13 cellular contexts compared by ENCODE assay signal in genomic region chr7:106952658-106953231, GRCh38.
DNase-seq lines count a peak whose midpoint lies in the region; ATAC-seq, FAIRE-seq and TF ChIP-seq lines count a peak whose summit lies in the region.
"Had no signal": no experiment of that assay in that cellular context is flagged by ENCODE, and none has a peak within 500 bp of the region (broad histone marks: within the 10 kb centered on the region; RNA-seq: fewer than 3 reads in every experiment).

No MANE protein-coding gene starts in this region.

- FAIRE-seq in bronchial epithelial cell (lab: Jason Lieb, UNC) (no peak), small intestine (lab: Jason Lieb, UNC) (no peak)

- ATAC-seq in left lobe of liver, result peak; percentile 65
- no peak for ATAC-seq in GM21381 (IDR thresholded peaks at IDR 0.05; ENCODE audit: unreplicated experiment)
- ATAC-seq: Panc1 had no signal

- H3K4me1 ChIP-seq in small intestine (ENCODE audit: control insufficient read depth in 2 of 2, insufficient read depth in 1 of 2, low read depth in 1 of 2, low read length in 1 of 2) (no peaks in the 10 kb centered on the region), BE2C (no peaks in the 10 kb centered on the region)
- H3K4me1 ChIP-seq: suprapubic skin had no signal

- 31 to 41% (median 32%) methylated on average over 5 of the region's 5 CpGs for WGBS in small intestine, 3 donors

- H3K27ac ChIP-seq in small intestine (ENCODE audit: low read depth in 1 of 2, low read length in 1 of 2), result peak overlapping the region in 1 of 2 donors; percentile 17
- H3K27ac ChIP-seq: epithelial cell of prostate, suprapubic skin had no signal

- TF ChIP-seq CTCF in bronchial epithelial cell (IDR thresholded peaks at IDR 0.05; ENCODE audit: insufficient read depth, low read length, severe bottlenecking) (no peak), BE2C (IDR thresholded peaks at IDR 0.05; ENCODE audit: low read depth, low read length) (no peak)

- H3K9me3 ChIP-seq in small intestine (ENCODE audit: control insufficient read depth, low read depth) (no peaks in the 10 kb centered on the region), BE2C (no peaks in the 10 kb centered on the region; the same call in 1 of the 2 replicates)
- H3K9me3 ChIP-seq: suprapubic skin had no signal

- H3K4me3 ChIP-seq in bronchial epithelial cell (ENCODE audit: low read depth, low read length) (no peak overlapping the region), small intestine (ENCODE audit: low read depth in 1 of 2, low read length in 2 of 2) (no peak overlapping the region), BE2C (ENCODE audit: low read depth, low read length) (no peak overlapping the region)
- H3K4me3 ChIP-seq: suprapubic skin had no signal

- H3K36me3 ChIP-seq in bronchial epithelial cell (ENCODE audit: control insufficient read depth, insufficient read depth, low read length) (no peaks in the 10 kb centered on the region), small intestine (ENCODE audit: control insufficient read depth in 2 of 2, insufficient read depth in 2 of 2, low read length in 2 of 2) (no peaks in the 10 kb centered on the region), BE2C (no peaks in the 10 kb centered on the region)
- H3K36me3 ChIP-seq: suprapubic skin had no signal

- DNase-seq in MV-4-11 (lab: John Stamatoyannopoulos, UW), result peak; percentile 71
- peak; percentile 22 for DNase-seq in bronchial epithelial cell (ENCODE audit: low read depth)
- DNase-seq in left lobe of liver (ENCODE audit: low spot score), result no peak
- DNase-seq in small intestine, result peak; percentile 3
- no peak for DNase-seq in BE2C
- no peak for DNase-seq in NOMO-1 (lab: John Stamatoyannopoulos, UW; ENCODE audit: unreplicated experiment in 2 of 2)
- DNase-seq: activated CD4-positive, alpha-beta memory T cell treated with anti-CD3 and anti-CD28 coated beads, Interleukin-2, amount 10 ng/mL, durations not matched to agents 7 days and 5 days; activated naive CD4-positive, alpha-beta T cell; T-helper 2 cell had no signal

- H3K27me3 ChIP-seq in bronchial epithelial cell (ENCODE audit: control insufficient read depth, insufficient read depth, low read length) (no peaks in the 10 kb centered on the region), small intestine (ENCODE audit: control insufficient read depth in 2 of 2, insufficient read depth in 2 of 2, low read length in 2 of 2) (no peaks in the 10 kb centered on the region), BE2C (no peaks in the 10 kb centered on the region)
- H3K27me3 ChIP-seq: suprapubic skin had no signal

Comparison
In these comparisons a context has a peak if more than half of its experiments do, and no peak if none do; other contexts are left out.
1. DNase-seq: peak in MV-4-11 (single experiment), bronchial epithelial cell (single experiment) and small intestine (single experiment); none in left lobe of liver (single experiment), BE2C (single experiment) and NOMO-1 (0 of 2).